Comparison of ENCODE assay signal across 27 cellular contexts in the genomic region with DNA sequence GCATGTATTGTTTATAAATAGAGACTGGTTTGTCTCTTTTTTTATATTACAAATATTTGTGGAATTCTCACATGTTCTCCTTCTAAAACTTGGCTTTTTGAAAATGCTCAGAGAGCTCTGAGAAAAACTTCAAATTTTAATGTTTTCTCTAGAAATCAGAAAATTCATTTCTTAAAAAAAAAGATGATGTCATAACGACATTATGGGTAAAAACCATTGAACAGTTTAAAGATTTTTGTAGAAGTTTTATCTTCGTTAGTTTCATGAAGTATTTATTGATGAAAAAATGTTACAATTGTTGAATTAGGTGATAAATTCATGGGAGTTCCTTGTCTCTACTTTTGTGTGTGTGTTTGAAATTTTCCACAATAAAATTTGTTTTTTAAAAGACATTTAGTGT.
"Had no signal": no experiment of that assay in that cellular context is flagged by ENCODE, and none has a peak within 500 bp of the region (broad histone marks: within the 10 kb centered on the region; RNA-seq: fewer than 3 reads in every experiment).

No MANE protein-coding gene starts in this region.

- H3K9ac ChIP-seq: SK-N-SH had no signal

- H3K4me3 Mint-ChIP-seq: activated CD4-positive, alpha-beta memory T cell treated with anti-CD3 and anti-CD28 coated beads, Interleukin-2, amount 10 ng/mL, durations not matched to agents 7 days and 5 days; activated CD4-positive, alpha-beta T cell treated with anti-CD3 and anti-CD28 coated beads for 36 hours; activated naive CD4-positive, alpha-beta T cell treated with anti-CD3 and anti-CD28 coated beads, Interleukin-2, amount 50 U/mL, for 24 hours had no signal

- H3K27me3 ChIP-seq: body of pancreas, SJCRH30 had no signal

- H3K36me3 ChIP-seq: SJCRH30 had no signal

- H3K4me2 ChIP-seq: SK-N-SH had no signal

- H3K27ac Mint-ChIP-seq: activated CD4-positive, alpha-beta memory T cell treated with anti-CD3 and anti-CD28 coated beads, Interleukin-2, amount 10 ng/mL, durations not matched to agents 7 days and 5 days; activated CD4-positive, alpha-beta T cell treated with anti-CD3 and anti-CD28 coated beads for 36 hours; activated naive CD4-positive, alpha-beta T cell treated with anti-CD3 and anti-CD28 coated beads, Interleukin-2, amount 50 U/mL, for 24 hours had no signal

- H3K27ac ChIP-seq: body of pancreas, SJCRH30, VCaP had no signal

- H3K9me3 Mint-ChIP-seq: activated CD4-positive, alpha-beta memory T cell treated with anti-CD3 and anti-CD28 coated beads, Interleukin-2, amount 10 ng/mL, durations not matched to agents 7 days and 5 days; activated naive CD4-positive, alpha-beta T cell treated with anti-CD3 and anti-CD28 coated beads, Interleukin-2, amount 50 U/mL, for 24 hours had no signal

- ATAC-seq: body of pancreas, Panc1 had no signal

- H3K9me3 ChIP-seq: body of pancreas, SJCRH30, SK-N-SH had no signal

- H3K4me1 Mint-ChIP-seq: activated CD4-positive, alpha-beta memory T cell treated with anti-CD3 and anti-CD28 coated beads, Interleukin-2, amount 10 ng/mL, durations not matched to agents 7 days and 5 days had no signal

- H3K4me1 ChIP-seq: body of pancreas, SJCRH30 had no signal

- H3K36me3 Mint-ChIP-seq: activated naive CD4-positive, alpha-beta T cell treated with anti-CD3 and anti-CD28 coated beads, Interleukin-2, amount 50 U/mL, for 24 hours had no signal

- DNase-seq: activated CD4-positive, alpha-beta memory T cell treated with anti-CD3 and anti-CD28 coated beads, Interleukin-2, amount 10 ng/mL, durations not matched to agents 7 days and 5 days; activated CD4-positive, alpha-beta T cell treated with anti-CD3 and anti-CD28 coated beads for 36 hours; activated CD4-positive, alpha-beta T cell treated with anti-CD3 and anti-CD28 coated beads, Interleukin-2, amount 50 U/mL, for 1 hour; activated naive CD4-positive, alpha-beta T cell; activated T-cell treated with anti-CD3 and anti-CD28 coated beads for 4 hours; aorta; body of pancreas; Karpas-422; MM.1S; NCI-H1105; NCI-H1436; NCI-H1694 treated with DMSO at 0.1 percent for 48 hours; NCI-H2029 treated with DMSO at 0.1 percent for 48 hours; NCI-H345; NCI-H510A; NCI-H526 treated with DMSO at 0.1 percent for 48 hours; NCI-H82; OCI-M1; Right ventricle myocardium superior; RPMI8226; SJCRH30; SK-N-SH; T-helper 1 cell had no signal

- H3K9me2 ChIP-seq: SK-N-SH had no signal

- FAIRE-seq: bronchial epithelial cell had no signal

- H3K27me3 Mint-ChIP-seq: activated naive CD4-positive, alpha-beta T cell treated with anti-CD3 and anti-CD28 coated beads, Interleukin-2, amount 50 U/mL, for 24 hours had no signal

- H3K4me3 ChIP-seq: body of pancreas, SJCRH30 had no signal
